Comparison of ENCODE assay signal across 17 cellular contexts in genomic region chr12:31727197-31727596, GRCh38. TPM values are rescaled to one million over a fixed set of nuclear protein-coding genes. Genes with fewer than 3 reads are reported as not detected.
A peak's percentile ranks its signal among the peaks of the same experiment; 100 is the strongest.
DNase-seq lines count a peak whose midpoint lies in the region; ATAC-seq and TF ChIP-seq lines count a peak whose summit lies in the region.
"Had no signal": no experiment of that assay in that cellular context is flagged by ENCODE, and none has a peak within 500 bp of the region (broad histone marks: within the 10 kb centered on the region; RNA-seq: fewer than 3 reads in every experiment).

No MANE protein-coding gene starts in this region.

- TF ChIP-seq POLR2A in gastrocnemius medialis (IDR thresholded peaks at IDR 0.05), result no peak

- DNase-seq in left ventricle myocardium inferior (no peak), Right ventricle myocardium superior (no peak), T-cell (no peak), memory B cell (ENCODE audit: low spot score in 2 of 2) (no peak), glomerular visceral epithelial cell (ENCODE audit: extremely low spot score) (no peak), A673 (ENCODE audit: low spot score) (no peak), gastrocnemius medialis (no peak)
- DNase-seq: activated CD4-positive, alpha-beta T cell treated with anti-CD3 and anti-CD28 coated beads, Interleukin-2, amount 50 U/mL, for 1 hour; cerebellar nuclear complex; EL; islet precursor cell; NCI-H1105; NCI-H226; stimulated activated CD4-positive, alpha-beta T cell treated with anti-CD3 and anti-CD28 coated beads, Interleukin-15, amount 100 ng/mL, for 24 hours; upper lobe of left lung had no signal

- H3K27me3 Mint-ChIP-seq in T-cell, result no peaks in the 10 kb centered on the region
- H3K27me3 Mint-ChIP-seq in memory B cell, result no peaks in the 10 kb centered on the region

- in situ Hi-C loops in gastrocnemius medialis (cut with MboI; ENCODE audit: low sequenced_read_pairs in 4 of 4), result loop anchor here in 1 of 4 donors (10.0 kb wide), 1 partner anchor 238 kb away; no protein-coding TSS in a partner anchor

- BruUV-seq in A673 (replicated peaks; lab: Mats Ljungman, UMichigan), result no TSS peak

- H3K27me3 ChIP-seq in left ventricle myocardium inferior (ENCODE audit: low read depth), result no peaks in the 10 kb centered on the region
- no peaks in the 10 kb centered on the region for H3K27me3 ChIP-seq in A673 (replicated peaks; ENCODE audit: insufficient read depth, low read depth, low read length, poor library complexity)
- no peaks in the 10 kb centered on the region for H3K27me3 ChIP-seq in gastrocnemius medialis
- H3K27me3 ChIP-seq: upper lobe of left lung had no signal

- peak overlapping the region; percentile 28 to 49 (median 29) for H3K4me3 Mint-ChIP-seq in T-cell
- H3K4me3 Mint-ChIP-seq in memory B cell, result peak overlapping the region; percentile 53

- H3K27ac Mint-ChIP-seq in T-cell (peak overlapping the region; percentile 46 to 73), memory B cell (peak overlapping the region; percentile 43)

- peaks cover 53% of the 10 kb centered on the region for H3K36me3 Mint-ChIP-seq in T-cell
- peaks cover 30% of the 10 kb centered on the region for H3K36me3 Mint-ChIP-seq in memory B cell

- CTCF ChIA-PET in T-cell (lab: Charles Lee) (interaction anchor here (1.4 to 1.6 kb wide), 2 partner anchors 45 to 251 kb away, joined by 3 to 5 read pairs; no protein-coding TSS in a partner anchor), A673 (lab: Charles Lee) (no interaction called here)

- H3K36me3 ChIP-seq in left ventricle myocardium inferior, result no peaks in the 10 kb centered on the region
- no peaks in the 10 kb centered on the region for H3K36me3 ChIP-seq in A673 (ENCODE audit: insufficient read depth, low read length, poor library complexity, severe bottlenecking)
- H3K36me3 ChIP-seq in gastrocnemius medialis, result no peaks in the 10 kb centered on the region
- H3K36me3 ChIP-seq: prostate gland, upper lobe of left lung had no signal

- POLR2A ChIA-PET in T-cell (lab: Charles Lee), result no interaction called here
- POLR2A ChIA-PET in A673 (lab: Charles Lee; ENCODE audit: low non-redundant PET), result no interaction called here

- H3K9me3 Mint-ChIP-seq in T-cell (peaks cover 7 to 16% (median 11%) of the 10 kb centered on the region in 3 donors), memory B cell (peaks cover 4% of the 10 kb centered on the region)

- peak overlapping the region; percentile 99 for H3K27ac ChIP-seq in left ventricle myocardium inferior (replicated peaks)
- no peak overlapping the region for H3K27ac ChIP-seq in A673 (ENCODE audit: low read depth, low read length, poor library complexity, severe bottlenecking)
- peak overlapping the region in 1 of 4 donors; percentile 91 for H3K27ac ChIP-seq in gastrocnemius medialis
- H3K27ac ChIP-seq: prostate gland had no signal

- intact Hi-C loops in left ventricle myocardium inferior (cut with micrococcal nuclease) (no loop called here), Right ventricle myocardium superior (cut with DNase I) (loop anchor here (10.0 kb wide), 1 partner anchor 238 kb away; no protein-coding TSS in a partner anchor), A673 (cut with micrococcal nuclease; ENCODE audit: unreplicated experiment) (no loop called here), gastrocnemius medialis (cut with DNase I; ENCODE audit: low total_unique reads) (loop anchor here (5.0 to 10.0 kb wide), 4 partner anchors 135 to 1032 kb away; partner anchors contain the start of genes BICD1, DENND5B and IPO8)

- H3K4me1 ChIP-seq in left ventricle myocardium inferior (peaks cover 64% of the 10 kb centered on the region), A673 (ENCODE audit: insufficient read depth, low read length, poor library complexity, severe bottlenecking) (peaks cover 8% of the 10 kb centered on the region), gastrocnemius medialis (peaks cover 37% of the 10 kb centered on the region in 2 donors)
- H3K4me1 ChIP-seq: prostate gland had no signal

- H3K4me3 ChIP-seq in left ventricle myocardium inferior, result no peak overlapping the region
- no peak overlapping the region for H3K4me3 ChIP-seq in A673 (ENCODE audit: low read depth, low read length, poor library complexity, severe bottlenecking)
- H3K4me3 ChIP-seq in gastrocnemius medialis, result no peak overlapping the region
- H3K4me3 ChIP-seq: prostate gland had no signal

- H3K9me3 ChIP-seq in left ventricle myocardium inferior (replicated peaks), result peaks cover 23% of the 10 kb centered on the region
- peaks cover 6% of the 10 kb centered on the region for H3K9me3 ChIP-seq in A673 (ENCODE audit: low read depth, low read length, poor library complexity, severe bottlenecking)
- H3K9me3 ChIP-seq in gastrocnemius medialis, result no peaks in the 10 kb centered on the region
- H3K9me3 ChIP-seq: prostate gland, upper lobe of left lung had no signal

- no peak for ATAC-seq in Right ventricle myocardium superior (ENCODE audit: poor library complexity)
- no peak for ATAC-seq in T-cell (replicated peaks in 1 of 4)
- ATAC-seq in memory B cell (ENCODE audit: low read depth), result no peak
- no peak for ATAC-seq in GM19395 (IDR thresholded peaks at IDR 0.05; ENCODE audit: unreplicated experiment)
- no peak for ATAC-seq in gastrocnemius medialis

- no peak for TF ChIP-seq CTCF in left ventricle myocardium inferior (IDR thresholded peaks at IDR 0.05; ENCODE audit: borderline replicate concordance)
- no peak for TF ChIP-seq CTCF in A673 (conservative IDR thresholded peaks at IDR 0.05; ENCODE audit: low read depth, low read length)
- no peak for TF ChIP-seq CTCF in gastrocnemius medialis (IDR thresholded peaks at IDR 0.05 in 4 of 5, conservative IDR thresholded peaks at IDR 0.05 in 1 of 5)

- H3K4me1 Mint-ChIP-seq in T-cell (peaks cover 65 to 79% (median 77%) of the 10 kb centered on the region in 3 donors), memory B cell (peaks cover 38% of the 10 kb centered on the region)

RNA-seq across cellular contexts. Expression of gene AMN1, which starts 1.6 kb away (rescaled TPM):
- 13.9 TPM for total RNA-seq in left ventricle myocardium inferior
- total RNA-seq in Right ventricle myocardium superior, result 9.7 TPM
- 10 to 100 TPM in 4 of 5 donors, 1 to 10 TPM in 1; 8.4 to 13.6 (median 12.2) TPM for total RNA-seq in T-cell
- 15.8 and 17.9 TPM in 2 replicates for total RNA-seq in A673 (2021)
- total RNA-seq in gastrocnemius medialis, result 10 to 100 TPM; 14.9 to 27.2 (median 18.6) TPM

Comparison
In these comparisons a context has a peak if more than half of its experiments do, and no peak if none do; other contexts are left out.
1. intact Hi-C loops: an anchor here in Right ventricle myocardium superior (10.0 kb wide) and gastrocnemius medialis (5.0 to 10.0 kb wide); none called in left ventricle myocardium inferior and A673.